9 cellular contexts compared by ENCODE assay signal in the genomic region with DNA sequence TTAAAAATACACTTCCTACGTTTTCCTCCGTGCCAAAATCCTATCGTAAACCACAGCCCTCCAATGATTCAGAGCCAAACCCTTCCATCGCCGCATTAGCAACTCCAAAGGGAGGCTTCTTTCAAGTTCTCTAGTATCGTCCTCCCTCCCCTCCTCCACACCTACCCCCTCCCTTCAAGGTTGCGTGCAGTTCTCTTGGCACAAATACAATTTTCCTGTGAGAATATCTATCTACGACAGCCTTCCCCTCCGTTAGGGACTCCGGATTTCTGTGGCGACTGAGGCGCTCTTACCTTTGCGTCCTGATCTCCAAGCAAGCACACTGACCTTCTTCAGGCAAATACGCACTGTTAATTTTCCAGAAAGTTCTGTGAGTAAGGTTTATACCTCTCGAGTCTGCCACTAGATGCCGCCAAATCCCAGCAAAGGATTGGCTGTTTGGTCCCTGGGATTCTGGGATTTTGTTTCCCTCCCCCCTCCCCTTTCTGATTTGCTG. TPM values are rescaled to one million over a fixed set of nuclear protein-coding genes. Genes with fewer than 3 reads are reported as not detected.
DNase-seq lines count a peak whose midpoint lies in the region; ATAC-seq and TF ChIP-seq lines count a peak whose summit lies in the region.
"Had no signal": no experiment of that assay in that cellular context is flagged by ENCODE, and none has a peak within 500 bp of the region (broad histone marks: within the 10 kb centered on the region; RNA-seq: fewer than 3 reads in every experiment).

No MANE protein-coding gene starts in this region.

- no peaks in the 10 kb centered on the region for H3K9me3 Mint-ChIP-seq in activated naive CD4-positive, alpha-beta T cell treated with anti-CD3 and anti-CD28 coated beads for 36 hours
- H3K9me3 Mint-ChIP-seq in type B pancreatic cell: no peaks in the 10 kb centered on the region

- DNase-seq in DMS153 treated with DMSO at 0.1 percent for 48 hours (lab: John Stamatoyannopoulos, UW; ENCODE audit: unreplicated experiment) (peak; percentile 42), LoVo (ENCODE audit: low spot score) (peak; percentile 59), RWPE2 (ENCODE audit: low spot score) (peak; percentile 52), glomerular visceral epithelial cell (ENCODE audit: extremely low spot score) (peak; percentile 68), omental fat pad (ENCODE audit: low spot score) (peak; percentile 28), type B pancreatic cell (ENCODE audit: extremely low spot score, unreplicated experiment) (no peak)
- peak; percentile 78 for DNase-seq in activated naive CD4-positive, alpha-beta T cell treated with anti-CD3 and anti-CD28 coated beads for 36 hours

- TF ChIP-seq CTCF in RWPE2 (IDR thresholded peaks at IDR 0.05; ENCODE audit: poor library complexity, severe bottlenecking) (peak; percentile 64), omental fat pad (IDR thresholded peaks at IDR 0.05) (peak in 1 of 3 donors; percentile 52), type B pancreatic cell (conservative IDR thresholded peaks at IDR 0.05) (peak; percentile 79)

- H3K27ac Mint-ChIP-seq in activated naive CD4-positive, alpha-beta T cell treated with anti-CD3 and anti-CD28 coated beads for 36 hours: no peak overlapping the region
- no peak overlapping the region for H3K27ac Mint-ChIP-seq in type B pancreatic cell

- H3K4me3 ChIP-seq in RWPE2 (ENCODE audit: severe bottlenecking): peak overlapping the region; percentile 82

- H3K4me1 ChIP-seq in RWPE2 (ENCODE audit: insufficient read depth, poor library complexity, severe bottlenecking): no peaks in the 10 kb centered on the region

- H3K36me3 ChIP-seq in RWPE2 (ENCODE audit: low read depth): peaks cover 34% of the 10 kb centered on the region

- ATAC-seq in RWPE2 (ENCODE audit: low read depth) (peak; percentile 37), omental fat pad (ENCODE audit: low FRiP score) (peak; percentile 20), HG02678 (IDR thresholded peaks at IDR 0.05; ENCODE audit: unreplicated experiment) (no peak)

- intact Hi-C loops in activated naive CD4-positive, alpha-beta T cell treated with anti-CD3 and anti-CD28 coated beads for 36 hours (cut with micrococcal nuclease): loop anchor here (1.0 to 10.0 kb wide), 11 partner anchors 24 to 1090 kb away; partner anchors contain the start of genes ARMCX5 and ZCCHC18

- peaks cover 14% of the 10 kb centered on the region for H3K36me3 Mint-ChIP-seq in activated naive CD4-positive, alpha-beta T cell treated with anti-CD3 and anti-CD28 coated beads for 36 hours (ENCODE audit: low read depth)
- peaks cover 12% of the 10 kb centered on the region for H3K36me3 Mint-ChIP-seq in type B pancreatic cell

- H3K4me3 Mint-ChIP-seq in activated naive CD4-positive, alpha-beta T cell treated with anti-CD3 and anti-CD28 coated beads for 36 hours: no peak overlapping the region
- H3K4me3 Mint-ChIP-seq in type B pancreatic cell: no peak overlapping the region

- no peaks in the 10 kb centered on the region for H3K27me3 ChIP-seq in RWPE2 (ENCODE audit: insufficient read depth, poor library complexity, severe bottlenecking)

- peak overlapping the region; percentile 87 for H3K27ac ChIP-seq in RWPE2 (ENCODE audit: poor library complexity, severe bottlenecking)

- H3K27me3 Mint-ChIP-seq in activated naive CD4-positive, alpha-beta T cell treated with anti-CD3 and anti-CD28 coated beads for 36 hours (ENCODE audit: low read depth): no peaks in the 10 kb centered on the region
- no peaks in the 10 kb centered on the region for H3K27me3 Mint-ChIP-seq in type B pancreatic cell

- H3K4me1 Mint-ChIP-seq in activated naive CD4-positive, alpha-beta T cell treated with anti-CD3 and anti-CD28 coated beads for 36 hours (ENCODE audit: low read depth): peaks cover 10% of the 10 kb centered on the region
- H3K4me1 Mint-ChIP-seq in type B pancreatic cell (ENCODE audit: unreplicated experiment): no peaks in the 10 kb centered on the region

- CTCF ChIA-PET in activated naive CD4-positive, alpha-beta T cell treated with anti-CD3 and anti-CD28 coated beads for 36 hours (lab: Charles Lee): no interaction called here

- no peaks in the 10 kb centered on the region for H3K9me3 ChIP-seq in RWPE2 (ENCODE audit: severe bottlenecking)

RNA-seq across cellular contexts. Expression of gene MORF4L2, which starts 1.2 kb away (rescaled TPM):
- total RNA-seq in activated naive CD4-positive, alpha-beta T cell treated with anti-CD3 and anti-CD28 coated beads for 36 hours: 100 to 1,000 TPM; 181 to 183 TPM
- 100 to 1,000 TPM; 173 to 373 (median 272) TPM for total RNA-seq in omental fat pad
- 419 and 666 TPM in 2 replicates for total RNA-seq in type B pancreatic cell (ENCODE audit: low replicate concordance)

RNA-seq across cellular contexts. Expression of gene TMEM31, which starts 23.0 kb away (rescaled TPM):
- under 1 TPM in 1 of 2 experiments, not detected in 1; 0.31 TPM for total RNA-seq in activated naive CD4-positive, alpha-beta T cell treated with anti-CD3 and anti-CD28 coated beads for 36 hours
- total RNA-seq in omental fat pad: not detected
- total RNA-seq in type B pancreatic cell (ENCODE audit: low replicate concordance): 0.87 TPM in 1 of 2 replicates, not detected in the other
- total RNA-seq: frontal cortex had no signal

RNA-seq across cellular contexts. Expression of gene TCEAL1, which starts 59.0 kb away (rescaled TPM):
- 1 to 10 TPM; 6.9 to 7.1 TPM for total RNA-seq in activated naive CD4-positive, alpha-beta T cell treated with anti-CD3 and anti-CD28 coated beads for 36 hours
- total RNA-seq in omental fat pad (10 to 100 TPM; 32.8 to 70.3 (median 51.7) TPM), type B pancreatic cell (ENCODE audit: low replicate concordance) (16.9 and 22.3 TPM in 2 replicates)
